ENCODE assay signal across 1 cellular context in genomic region chr20:63848003-63848911, GRCh38.
TF ChIP-seq lines count a peak whose summit lies in the region.

No MANE protein-coding gene starts in this region.

TF ChIP-seq in HepG2, 621 proteins besides CTCF, POLR2A, EP300 and RAD21 (continued from another document and continues in another):
- TF ChIP-seq ZNF142 (CRISPR knock-in tag; IDR thresholded peaks at IDR 0.05) (no peak; the same call in 1 of the 2 replicates), CEBPG (CRISPR knock-in tag; IDR thresholded peaks at IDR 0.05) (peak; percentile 62), ZNF552 (CRISPR knock-in tag; IDR thresholded peaks at IDR 0.05; ENCODE audit: borderline replicate concordance) (no peak), HNRNPLL (IDR thresholded peaks at IDR 0.05; ENCODE audit: low read depth, low read length, poor library complexity, severe bottlenecking) (peak; percentile 52), PHF8 (CRISPR knock-in tag; IDR thresholded peaks at IDR 0.05) (peak; percentile 45; the same call in 1 of the 2 replicates), DMAP1 (CRISPR knock-in tag; IDR thresholded peaks at IDR 0.05) (peak; percentile 21; the same call in 1 of the 2 replicates), TAF15 (IDR thresholded peaks at IDR 0.05; ENCODE audit: low read depth, low read length, poor library complexity, severe bottlenecking) (no peak), ZNF672 (CRISPR knock-in tag; IDR thresholded peaks at IDR 0.05) (no peak), ZBTB33 (CRISPR knock-in tag; IDR thresholded peaks at IDR 0.05) (no peak), IRF9 (CRISPR knock-in tag; IDR thresholded peaks at IDR 0.05; ENCODE audit: borderline replicate concordance) (0 out of 2 replicates have a peak, but pooled peaks have one; percentile 61), KLF6 (CRISPR knock-in tag; IDR thresholded peaks at IDR 0.05) (0 out of 2 replicates have a peak, but pooled peaks have one; percentile 28), ZNF720 (CRISPR knock-in tag; IDR thresholded peaks at IDR 0.05) (no peak), NFIC (IDR thresholded peaks at IDR 0.05; ENCODE audit: low read length) (no peak), ZNF563 (CRISPR knock-in tag; IDR thresholded peaks at IDR 0.05) (0 out of 2 replicates have a peak, but pooled peaks have one; percentile 18), SAP130 (CRISPR knock-in tag; IDR thresholded peaks at IDR 0.05; ENCODE audit: low read depth) (no peak; the same call in 1 of the 2 replicates), RXRA (CRISPR knock-in tag; IDR thresholded peaks at IDR 0.05) (peak; percentile 37; the same call in 1 of the 2 replicates), ZBTB1 (CRISPR knock-in tag; IDR thresholded peaks at IDR 0.05; ENCODE audit: borderline replicate concordance) (no peak), GMEB1 (CRISPR knock-in tag; IDR thresholded peaks at IDR 0.05; ENCODE audit: borderline replicate concordance) (no peak), TARDBP (CRISPR knock-in tag; IDR thresholded peaks at IDR 0.05) (peak; percentile 77), FLYWCH1 (CRISPR knock-in tag; IDR thresholded peaks at IDR 0.05) (no peak), ZNF160 (CRISPR knock-in tag; IDR thresholded peaks at IDR 0.05) (no peak), ZFP91 (CRISPR knock-in tag; IDR thresholded peaks at IDR 0.05; ENCODE audit: borderline replicate concordance) (peak; percentile 26; the same call in 1 of the 2 replicates), FOXP1 (IDR thresholded peaks at IDR 0.05) (no peak), FOXP1 (CRISPR knock-in tag; IDR thresholded peaks at IDR 0.05) (no peak), MYPOP (CRISPR knock-in tag; IDR thresholded peaks at IDR 0.05) (no peak), SMARCC2 (IDR thresholded peaks at IDR 0.05) (no peak), NFKBIZ (CRISPR knock-in tag; IDR thresholded peaks at IDR 0.05) (no peak), PLSCR1 (CRISPR knock-in tag; IDR thresholded peaks at IDR 0.05; ENCODE audit: borderline replicate concordance) (no peak), ELF3 (CRISPR knock-in tag; IDR thresholded peaks at IDR 0.05) (0 out of 2 replicates have a peak, but pooled peaks have one; percentile 15), SATB2 (CRISPR knock-in tag; IDR thresholded peaks at IDR 0.05) (no peak), E2F5 (CRISPR knock-in tag; conservative IDR thresholded peaks at IDR 0.05) (no peak), DRAP1 (CRISPR knock-in tag; IDR thresholded peaks at IDR 0.05) (no peak), HOXA9 (CRISPR knock-in tag; IDR thresholded peaks at IDR 0.05; ENCODE audit: borderline replicate concordance) (no peak), NCOA1 (CRISPR knock-in tag; IDR thresholded peaks at IDR 0.05) (no peak), ZNF431 (CRISPR knock-in tag; IDR thresholded peaks at IDR 0.05; ENCODE audit: borderline replicate concordance, low read depth) (no peak), AHR (CRISPR knock-in tag; IDR thresholded peaks at IDR 0.05) (no peak), NCOA2 (CRISPR knock-in tag; IDR thresholded peaks at IDR 0.05) (no peak), SP5 (CRISPR knock-in tag; IDR thresholded peaks at IDR 0.05; ENCODE audit: borderline replicate concordance, low read depth) (peak; percentile 23; the same call in 1 of the 2 replicates), KAT8 (CRISPR knock-in tag; IDR thresholded peaks at IDR 0.05) (0 out of 2 replicates have a peak, but pooled peaks have one; percentile 14), ZNF558 (CRISPR knock-in tag; IDR thresholded peaks at IDR 0.05; ENCODE audit: borderline replicate concordance) (no peak), BHLHE40 (IDR thresholded peaks at IDR 0.05; ENCODE audit: low read length) (no peak), DBP (CRISPR knock-in tag; IDR thresholded peaks at IDR 0.05; ENCODE audit: not compliant biosample characterization) (no peak), RELA (CRISPR knock-in tag; IDR thresholded peaks at IDR 0.05) (no peak), ATF4 (CRISPR knock-in tag; IDR thresholded peaks at IDR 0.05) (no peak), JARID2 (CRISPR knock-in tag; IDR thresholded peaks at IDR 0.05; ENCODE audit: insufficient replicate concordance) (peak; percentile 58), FOSL2 (CRISPR knock-in tag; IDR thresholded peaks at IDR 0.05) (no peak), ZNF660 (CRISPR knock-in tag; IDR thresholded peaks at IDR 0.05; ENCODE audit: borderline replicate concordance, low read depth) (no peak), PHB2 (IDR thresholded peaks at IDR 0.05; ENCODE audit: partially characterized antibody) (no peak), ZNF788 (CRISPR knock-in tag; IDR thresholded peaks at IDR 0.05; ENCODE audit: borderline replicate concordance) (no peak; the same call in 1 of the 2 replicates), ZNF232 (CRISPR knock-in tag; IDR thresholded peaks at IDR 0.05; ENCODE audit: borderline replicate concordance) (peak; percentile 45; the same call in 1 of the 2 replicates), NR2F6 (IDR thresholded peaks at IDR 0.05) (no peak), NR2F6 (CRISPR knock-in tag; IDR thresholded peaks at IDR 0.05) (0 out of 2 replicates have a peak, but pooled peaks have one; percentile 4), ZNF589 (CRISPR knock-in tag; conservative IDR thresholded peaks at IDR 0.05) (peak; percentile 83; the same call in 1 of the 2 replicates)
